8 cellular contexts compared by ENCODE assay signal in genomic region chr5:72847989-72848473, GRCh38. TPM values are rescaled to one million over a fixed set of nuclear protein-coding genes. Genes with fewer than 3 reads are reported as not detected.
DNase-seq lines count a peak whose midpoint lies in the region; TF ChIP-seq lines count a peak whose summit lies in the region.

No MANE protein-coding gene starts in this region.

- peak overlapping the region; percentile 86 for H3K9ac ChIP-seq in GM23248

- no peaks in the 10 kb centered on the region for H3K9me3 Mint-ChIP-seq in neural crest cell

- peaks cover 2% of the 10 kb centered on the region for H3K36me3 Mint-ChIP-seq in neural crest cell (ENCODE audit: low read depth)

- H3K4me1 Mint-ChIP-seq in neural crest cell, result peaks cover 57% of the 10 kb centered on the region

- H3K9me2 ChIP-seq in GM23248 (ENCODE audit: insufficient read depth), result no peaks in the 10 kb centered on the region

- H4K20me1 ChIP-seq in GM23248 (ENCODE audit: insufficient read depth), result peaks cover 12% of the 10 kb centered on the region; the same call in 1 of the 2 replicates

- TF ChIP-seq EP300 in stomach (IDR thresholded peaks at IDR 0.05), result no peak

- in situ Hi-C loops in GM23248 (cut with MboI), result loop anchor here (10.0 kb wide), 1 partner anchor 493 kb away; no protein-coding TSS in a partner anchor

- peak overlapping the region; percentile 81 for H3K27ac ChIP-seq in GM23248
- peak overlapping the region; percentile 82 to 99 (median 94) for H3K27ac ChIP-seq in stomach

- TF ChIP-seq CTCF in foreskin fibroblast (IDR thresholded peaks at IDR 0.05; ENCODE audit: low read depth, low read length) (no peak), neural crest cell (conservative IDR thresholded peaks at IDR 0.05) (peak; percentile 6), stomach (IDR thresholded peaks at IDR 0.05) (no peak)

- H3K9me3 ChIP-seq in GM23248 (ENCODE audit: low read depth), result no peaks in the 10 kb centered on the region
- H3K9me3 ChIP-seq in stomach, result no peaks in the 10 kb centered on the region

- H3K27me3 ChIP-seq in GM23248 (replicated peaks; ENCODE audit: insufficient read depth) (no peaks in the 10 kb centered on the region), stomach (no peaks in the 10 kb centered on the region)

- H3F3A ChIP-seq in GM23248 (ENCODE audit: insufficient read depth), result peaks cover 24% of the 10 kb centered on the region; the same call in 1 of the 2 replicates

- intact Hi-C loops in stomach (cut with DNase I; ENCODE audit: low total_unique reads), result no loop called here

- peak overlapping the region; percentile 56 for H2AFZ ChIP-seq in GM23248

- H3K36me3 ChIP-seq in GM23248 (ENCODE audit: low read depth) (peaks cover 18% of the 10 kb centered on the region), stomach (peaks cover 0 to 6% (median 2%) of the 10 kb centered on the region in 4 donors)

- H3K4me3 Mint-ChIP-seq in neural crest cell, result peak overlapping the region; percentile 99

- peak overlapping the region; percentile 83 for H3K4me3 ChIP-seq in GM23248
- H3K4me3 ChIP-seq in foreskin fibroblast (ENCODE audit: low read depth in 1 of 2, low read length in 2 of 2), result peak overlapping the region; percentile 91
- peak overlapping the region; percentile 58 to 94 (median 84) for H3K4me3 ChIP-seq in stomach

- WGBS in GM23248 (ENCODE audit: low coverage in 1 of 2, low lambda C conversion rate in 2 of 2, missing lambda C conversion rate in 2 of 2), 2 experiments, result 1% methylated on average over 31 of the region's 32 CpGs
- 0 to 1% (median 0%) methylated on average over 13 to 32 of the region's 32 CpGs for WGBS in stomach, 5 donors

- DNase-seq in EL (peak; percentile 93), GM23248 (peak; percentile 98), Kasumi-1 (lab: John Stamatoyannopoulos, UW) (peak; percentile 92 to 94), SHP77 (lab: John Stamatoyannopoulos, UW) (peak; percentile 77 to 80), activated gamma-delta T cell treated with Interleukin-2 at 50 U/mL for 16 hours (peak; percentile 81), foreskin fibroblast (peak; percentile 93 to 98), neural crest cell (ENCODE audit: low read depth, low spot score) (peak; percentile 73), stomach (peak; percentile 90)

- peak in 2 of 4 donors; percentile 37 to 83 for TF ChIP-seq POLR2A in stomach (IDR thresholded peaks at IDR 0.05)

- peak overlapping the region; percentile 99 for H3K27ac Mint-ChIP-seq in neural crest cell (ENCODE audit: unreplicated experiment)

- H3K4me1 ChIP-seq in GM23248 (ENCODE audit: insufficient read depth) (peaks cover 65% of the 10 kb centered on the region), stomach (peaks cover 32 to 87% (median 65%) of the 10 kb centered on the region in 4 donors)

- no peaks in the 10 kb centered on the region for H3K27me3 Mint-ChIP-seq in neural crest cell (ENCODE audit: low read depth)

- peaks cover 90% of the 10 kb centered on the region for H3K79me2 ChIP-seq in GM23248 (ENCODE audit: insufficient read depth)

- peak overlapping the region; percentile 84 for H3K4me2 ChIP-seq in GM23248 (ENCODE audit: unreplicated experiment)

RNA-seq across cellular contexts. Expression of gene TNPO1, which starts 31.6 kb away (rescaled TPM):
- 167 and 211 TPM in 2 replicates for total RNA-seq in GM23248 (2014; rRNA removed; shearing (Covaris generic))
- polyA plus RNA-seq in GM23248 (2016; fragmentation: Nextera tagmentation; extraction: Ambion mirVana), result 98.9 and 100 TPM in 2 replicates
- total RNA-seq in neural crest cell, result 172 and 176 TPM in 2 replicates
- 100 to 1,000 TPM in 4 of 5 donors, 10 to 100 TPM in 1; 79.0 to 531 (median 143) TPM for total RNA-seq in stomach
- 10 to 100 TPM in 2 of 3 donors, 1 to 10 TPM in 1; 7.5 to 28.3 (median 19.8) TPM for polyA plus RNA-seq in stomach

Comparison
In these comparisons a context has a peak if more than half of its experiments do, and no peak if none do; other contexts are left out.
1. Peak in every context shown above with its lines: DNase-seq, H3K4me3 ChIP-seq and H3K27ac ChIP-seq.